In genomic region chr20:10495173-10495572, GRCh38 we compare ENCODE assay signal across 27 cellular contexts.
DNase-seq lines count a peak whose midpoint lies in the region; ATAC-seq, FAIRE-seq and TF ChIP-seq lines count a peak whose summit lies in the region.
"Had no signal": no experiment of that assay in that cellular context is flagged by ENCODE, and none has a peak within 500 bp of the region (broad histone marks: within the 10 kb centered on the region; RNA-seq: fewer than 3 reads in every experiment).

No MANE protein-coding gene starts in this region.

- intact Hi-C loops in activated CD8-positive, alpha-beta T cell treated with anti-CD3 and anti-CD28 coated beads for 36 hours (cut with micrococcal nuclease) = no loop called here
- intact Hi-C loops in natural killer cell (cut with micrococcal nuclease) = loop anchor here (10.0 kb wide), 1 partner anchor 50 kb away; no protein-coding TSS in a partner anchor

- peak overlapping the region; percentile 43 for H3K4me3 Mint-ChIP-seq in activated CD8-positive, alpha-beta T cell treated with anti-CD3 and anti-CD28 coated beads, Interleukin-2, amount 10 ng/mL, durations not matched to agents 7 days and 5 days
- H3K4me3 Mint-ChIP-seq in activated CD8-positive, alpha-beta T cell treated with anti-CD3 and anti-CD28 coated beads for 36 hours = no peak overlapping the region
- H3K4me3 Mint-ChIP-seq in natural killer cell = peak overlapping the region; percentile 86
- H3K4me3 Mint-ChIP-seq: activated CD4-positive, alpha-beta memory T cell treated with anti-CD3 and anti-CD28 coated beads for 36 hours; naive B cell; type B pancreatic cell had no signal

- POLR2A ChIA-PET in activated CD8-positive, alpha-beta T cell treated with anti-CD3 and anti-CD28 coated beads, Interleukin-2, amount 10 ng/mL, durations not matched to agents 7 days and 5 days (lab: Charles Lee) = no interaction called here
- POLR2A ChIA-PET in activated CD8-positive, alpha-beta T cell treated with anti-CD3 and anti-CD28 coated beads for 36 hours (lab: Charles Lee) = no interaction called here

- H3K9me3 Mint-ChIP-seq in activated CD8-positive, alpha-beta T cell treated with anti-CD3 and anti-CD28 coated beads, Interleukin-2, amount 10 ng/mL, durations not matched to agents 7 days and 5 days (ENCODE audit: insufficient read depth) = no peaks in the 10 kb centered on the region
- no peaks in the 10 kb centered on the region for H3K9me3 Mint-ChIP-seq in activated CD8-positive, alpha-beta T cell treated with anti-CD3 and anti-CD28 coated beads for 36 hours
- H3K9me3 Mint-ChIP-seq in natural killer cell = no peaks in the 10 kb centered on the region
- H3K9me3 Mint-ChIP-seq: activated CD4-positive, alpha-beta memory T cell treated with anti-CD3 and anti-CD28 coated beads for 36 hours; CD4-positive, alpha-beta memory T cell; effector memory CD8-positive, alpha-beta T cell; type B pancreatic cell had no signal

- peaks cover 40% of the 10 kb centered on the region for H3K4me1 Mint-ChIP-seq in activated CD8-positive, alpha-beta T cell treated with anti-CD3 and anti-CD28 coated beads, Interleukin-2, amount 10 ng/mL, durations not matched to agents 7 days and 5 days (ENCODE audit: low read depth)
- peaks cover 28% of the 10 kb centered on the region for H3K4me1 Mint-ChIP-seq in activated CD8-positive, alpha-beta T cell treated with anti-CD3 and anti-CD28 coated beads for 36 hours (ENCODE audit: low read depth)
- peaks cover 49 to 53% of the 10 kb centered on the region in 2 donors for H3K4me1 Mint-ChIP-seq in natural killer cell

- FAIRE-seq in TTC549 (lab: Jason Lieb, UNC) = peak; percentile 41
- FAIRE-seq: bronchial epithelial cell had no signal

- H3K27me3 Mint-ChIP-seq in activated CD8-positive, alpha-beta T cell treated with anti-CD3 and anti-CD28 coated beads, Interleukin-2, amount 10 ng/mL, durations not matched to agents 7 days and 5 days (ENCODE audit: low read depth) = no peaks in the 10 kb centered on the region
- H3K27me3 Mint-ChIP-seq in activated CD8-positive, alpha-beta T cell treated with anti-CD3 and anti-CD28 coated beads for 36 hours = no peaks in the 10 kb centered on the region
- H3K27me3 Mint-ChIP-seq in natural killer cell (ENCODE audit: low read depth in 2 of 2) = no peaks in the 10 kb centered on the region
- H3K27me3 Mint-ChIP-seq: activated CD4-positive, alpha-beta memory T cell treated with anti-CD3 and anti-CD28 coated beads for 36 hours; CD4-positive, alpha-beta memory T cell; effector memory CD8-positive, alpha-beta T cell; naive B cell; type B pancreatic cell had no signal

- no peak for ATAC-seq in activated CD8-positive, alpha-beta T cell treated with anti-CD3 and anti-CD28 coated beads, Interleukin-2, amount 10 ng/mL, durations not matched to agents 7 days and 5 days
- no peak for ATAC-seq in activated CD8-positive, alpha-beta T cell treated with anti-CD3 and anti-CD28 coated beads for 36 hours
- ATAC-seq in HG02678 (IDR thresholded peaks at IDR 0.05; ENCODE audit: unreplicated experiment) (peak; percentile 55), natural killer cell (peak in 2 of 3 donors; percentile 38 to 76), GM18873 (IDR thresholded peaks at IDR 0.05; ENCODE audit: low FRiP score, unreplicated experiment) (no peak)
- ATAC-seq: effector memory CD8-positive, alpha-beta T cell; HCT116; left lung had no signal

- H3K27ac Mint-ChIP-seq in activated CD8-positive, alpha-beta T cell treated with anti-CD3 and anti-CD28 coated beads, Interleukin-2, amount 10 ng/mL, durations not matched to agents 7 days and 5 days = no peak overlapping the region
- H3K27ac Mint-ChIP-seq in activated CD8-positive, alpha-beta T cell treated with anti-CD3 and anti-CD28 coated beads for 36 hours = no peak overlapping the region
- peak overlapping the region; percentile 73 for H3K27ac Mint-ChIP-seq in natural killer cell
- H3K27ac Mint-ChIP-seq: activated CD4-positive, alpha-beta memory T cell treated with anti-CD3 and anti-CD28 coated beads for 36 hours; effector memory CD8-positive, alpha-beta T cell; naive B cell; type B pancreatic cell had no signal

- CTCF ChIA-PET in activated CD8-positive, alpha-beta T cell treated with anti-CD3 and anti-CD28 coated beads, Interleukin-2, amount 10 ng/mL, durations not matched to agents 7 days and 5 days (lab: Charles Lee) = interaction anchor here (0.7 kb wide), 1 partner anchor 61 kb away, joined by 3 read pairs; the partner anchor contains the start of gene MKKS
- CTCF ChIA-PET in activated CD8-positive, alpha-beta T cell treated with anti-CD3 and anti-CD28 coated beads for 36 hours (lab: Charles Lee) = no interaction called here

- TF ChIP-seq CTCF in activated CD8-positive, alpha-beta T cell treated with anti-CD3 and anti-CD28 coated beads for 36 hours (IDR thresholded peaks at IDR 0.05) = no peak
- no peak for TF ChIP-seq CTCF in natural killer cell (IDR thresholded peaks at IDR 0.05)

- DNase-seq in activated CD8-positive, alpha-beta T cell treated with anti-CD3 and anti-CD28 coated beads, Interleukin-2, amount 10 ng/mL, durations not matched to agents 7 days and 5 days = no peak
- DNase-seq in activated CD8-positive, alpha-beta T cell treated with anti-CD3 and anti-CD28 coated beads for 36 hours = no peak
- DNase-seq in natural killer cell (no peak), NCI-H748 treated with DMSO at 0.1 percent for 48 hours (lab: John Stamatoyannopoulos, UW) (no peak), NCI-H1092 (lab: John Stamatoyannopoulos, UW) (no peak)
- DNase-seq: activated CD4-positive, alpha-beta memory T cell treated with anti-CD3 and anti-CD28 coated beads for 36 hours; activated CD4-positive, CD25-positive, alpha-beta regulatory T cell; activated effector memory CD4-positive, alpha-beta T cell treated with anti-CD3 and anti-CD28 coated beads, Interleukin-2, amount 50 U/mL, for 16 hours; CD4-positive, alpha-beta memory T cell; colonic mucosa; DMS 273 treated with DMSO at 0.1 percent for 48 hours; effector memory CD8-positive, alpha-beta T cell; foreskin melanocyte; Kasumi-1; left lung; mesendoderm; naive B cell; NCI-H1048; NCI-H2029; stimulated activated CD4-positive, alpha-beta T cell treated with anti-CD3 and anti-CD28 coated beads, Interleukin-1b, Interleukin-23, amount 100 ng/mL, for 48 hours; T-helper 9 cell had no signal

- H3K36me3 Mint-ChIP-seq in activated CD8-positive, alpha-beta T cell treated with anti-CD3 and anti-CD28 coated beads, Interleukin-2, amount 10 ng/mL, durations not matched to agents 7 days and 5 days (ENCODE audit: low read depth) = peaks cover 10% of the 10 kb centered on the region
- peaks cover 3% of the 10 kb centered on the region for H3K36me3 Mint-ChIP-seq in activated CD8-positive, alpha-beta T cell treated with anti-CD3 and anti-CD28 coated beads for 36 hours (ENCODE audit: low read depth)
- no peaks in the 10 kb centered on the region for H3K36me3 Mint-ChIP-seq in natural killer cell
- H3K36me3 Mint-ChIP-seq: CD4-positive, alpha-beta memory T cell; naive B cell; type B pancreatic cell had no signal

Comparison
In these comparisons a context has a peak if more than half of its experiments do, and no peak if none do; other contexts are left out.
1. ATAC-seq: peak in HG02678 (single experiment) and natural killer cell (2 of 3); none in activated CD8-positive, alpha-beta T cell treated with anti-CD3 and anti-CD28 coated beads, Interleukin-2, amount 10 ng/mL, durations not matched to agents 7 days and 5 days (single experiment), activated CD8-positive, alpha-beta T cell treated with anti-CD3 and anti-CD28 coated beads for 36 hours (single experiment) and GM18873 (single experiment).
2. H3K27ac Mint-ChIP-seq: peak in natural killer cell (2 of 2); none in activated CD8-positive, alpha-beta T cell treated with anti-CD3 and anti-CD28 coated beads, Interleukin-2, amount 10 ng/mL, durations not matched to agents 7 days and 5 days (single experiment) and activated CD8-positive, alpha-beta T cell treated with anti-CD3 and anti-CD28 coated beads for 36 hours (single experiment).